ENCODE assay signal across 1 cellular context in the genomic region with DNA sequence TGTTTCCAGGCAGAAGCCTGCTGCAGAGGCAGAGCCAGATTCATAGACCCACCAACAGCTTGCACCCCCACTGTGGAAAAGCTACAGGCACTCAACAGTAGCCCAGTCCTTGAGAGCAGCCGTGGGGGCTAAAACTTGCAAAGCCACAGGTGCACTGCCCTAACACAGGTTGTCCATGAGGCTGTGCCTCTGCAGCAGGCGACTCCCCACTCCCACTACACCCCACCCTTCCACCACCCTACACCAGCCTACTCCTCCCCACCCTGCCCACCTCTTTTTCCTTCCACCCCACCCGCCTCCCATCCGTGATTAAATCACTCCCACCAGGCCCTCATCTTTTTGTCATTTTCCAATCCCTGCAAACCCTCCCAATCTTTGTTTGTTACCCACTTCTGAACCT. TPM values are rescaled to one million over a fixed set of nuclear protein-coding genes. Genes with fewer than 3 reads are reported as not detected.
"Had no signal": no experiment of that assay in that cellular context is flagged by ENCODE, and none has a peak within 500 bp of the region (broad histone marks: within the 10 kb centered on the region; RNA-seq: fewer than 3 reads in every experiment).

No MANE protein-coding gene starts in this region.

RNA-seq across cellular contexts. Expression of gene ANKRD18A, which starts 55.2 kb away (rescaled TPM):
- total RNA-seq: GM12878 had no signal
